In the genomic region with DNA sequence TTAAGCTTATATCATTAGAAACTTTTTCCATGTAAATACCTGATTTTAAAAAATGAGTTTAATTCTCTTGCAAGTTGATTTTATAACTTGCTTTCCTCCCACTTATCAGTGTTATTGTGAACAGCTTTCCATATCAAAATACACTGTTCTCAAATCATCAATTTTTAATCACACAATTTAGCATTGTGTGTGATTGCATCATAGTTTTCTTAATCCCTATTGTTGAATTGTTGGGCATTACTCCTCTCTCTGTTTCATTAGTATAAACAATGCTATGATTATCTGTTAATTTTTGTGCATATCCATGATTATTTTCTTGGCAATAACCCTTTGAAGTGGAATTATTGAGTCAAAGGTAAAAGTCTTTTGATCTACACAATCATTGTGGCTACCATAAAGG, we compare ENCODE assay signal across 23 cellular contexts.
"Had no signal": no experiment of that assay in that cellular context is flagged by ENCODE, and none has a peak within 500 bp of the region (broad histone marks: within the 10 kb centered on the region; RNA-seq: fewer than 3 reads in every experiment).

No MANE protein-coding gene starts in this region.

- H3K4me3 Mint-ChIP-seq: T-cell; T-helper 1 cell treated with Interleukin-12 subunit alpha and Interleukin-12 subunit beta and Interleukin-4 antibody, amounts not matched to agents 30 μg/mL and 1 μg/mL, for 36 hours had no signal

- H3K27ac ChIP-seq: HL-60, Peyer's patch, SJSA1, SK-N-MC had no signal

- H3K36me3 Mint-ChIP-seq: T-cell had no signal

- DNase-seq: Karpas-422, KBM-7, MG63, NCI-H1092 treated with DMSO at 0.1 percent for 48 hours, NCI-H1436, NCI-H187, NCI-H2029, NCI-H2081 treated with DMSO at 0.1 percent for 48 hours, NCI-H2171, NCI-H226, NCI-H446, NCI-H510A, NCI-H524 treated with DMSO at 0.1 percent for 48 hours, NCI-H69, NCI-H774, Peyer's patch, SIG-M5, T-cell had no signal

- ATAC-seq: T-cell had no signal

- H3K4me1 Mint-ChIP-seq: T-cell had no signal

- FAIRE-seq: HTR-8/SVneo had no signal

- H3K4me3 ChIP-seq: MG63, Peyer's patch, SJSA1, SK-N-MC had no signal

- H3K36me3 ChIP-seq: MG63, Peyer's patch, SJSA1 had no signal

- H3K27me3 ChIP-seq: MG63, Peyer's patch, SJSA1 had no signal

- H3K9me3 Mint-ChIP-seq: T-helper 1 cell treated with Interleukin-12 subunit alpha and Interleukin-12 subunit beta and Interleukin-4 antibody, amounts not matched to agents 30 μg/mL and 1 μg/mL, for 36 hours had no signal

- H3K9me3 ChIP-seq: MG63, Peyer's patch had no signal

- H3K27ac Mint-ChIP-seq: T-cell; T-helper 1 cell treated with Interleukin-12 subunit alpha and Interleukin-12 subunit beta and Interleukin-4 antibody, amounts not matched to agents 30 μg/mL and 1 μg/mL, for 36 hours had no signal
